1 cellular context compared by ENCODE assay signal in genomic region chr5:175685701-175686350, GRCh38.
TF ChIP-seq lines count a peak whose summit lies in the region.

No MANE protein-coding gene starts in this region.

TF ChIP-seq in IMR-90, 13 proteins besides CTCF, POLR2A, EP300 and RAD21 (continued from another document):
- TF ChIP-seq RCOR1 (IDR thresholded peaks at IDR 0.05; ENCODE audit: insufficient replicate concordance, low read length) (no peak), USF2 (IDR thresholded peaks at IDR 0.05; ENCODE audit: low read depth, low read length) (no peak), ELK1 (IDR thresholded peaks at IDR 0.05; ENCODE audit: borderline replicate concordance, low read depth, low read length) (no peak), MAZ (IDR thresholded peaks at IDR 0.05; ENCODE audit: borderline replicate concordance, low read depth, low read length) (no peak), RFX5 (IDR thresholded peaks at IDR 0.05; ENCODE audit: low read depth, low read length) (no peak)
